In the genomic region with DNA sequence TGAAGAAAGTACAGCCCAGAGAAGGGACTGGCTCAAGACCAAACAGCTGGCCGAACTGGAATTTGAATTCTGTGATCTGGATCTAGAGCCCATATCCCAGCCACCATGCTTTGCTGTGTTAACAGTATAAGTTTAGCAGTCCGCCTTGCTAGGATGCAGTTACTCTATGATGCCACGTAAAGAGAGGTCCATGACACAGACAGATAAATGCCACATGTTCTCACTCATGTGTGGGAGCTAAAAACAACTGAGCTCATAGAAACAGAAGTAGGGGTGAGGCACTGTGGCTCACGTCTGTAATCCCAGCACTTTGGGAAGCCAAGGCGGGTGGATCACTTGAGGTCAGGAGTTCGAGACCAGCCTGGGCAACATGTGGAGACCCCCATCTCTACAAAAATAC, we compare ENCODE assay signal across 17 cellular contexts. TPM values are rescaled to one million over a fixed set of nuclear protein-coding genes. Genes with fewer than 3 reads are reported as not detected.
"Had no signal": no experiment of that assay in that cellular context is flagged by ENCODE, and none has a peak within 500 bp of the region (broad histone marks: within the 10 kb centered on the region; RNA-seq: fewer than 3 reads in every experiment).

No MANE protein-coding gene starts in this region.

- DNase-seq: activated B cell treated with CpG ODN at 0.5 μM for 24 hours; activated CD4-positive, alpha-beta T cell treated with anti-CD3 and anti-CD28 coated beads, Interleukin-2, amount 10 ng/mL, durations not matched to agents 24 days and 14 days; activated CD8-positive, alpha-beta memory T cell treated with anti-CD3 and anti-CD28 coated beads, Interleukin-2, amount 50 U/mL, for 48 hours; activated naive CD4-positive, alpha-beta T cell; activated naive CD8-positive, alpha-beta T cell treated with anti-CD3 and anti-CD28 coated beads, Interleukin-2, amount 10 ng/mL, durations not matched to agents 7 days and 5 days; anterior cingulate cortex; brain microvascular endothelial cell; cerebellar nuclear complex; left ventricle myocardium inferior; mesendoderm; nephron progenitor cell; occipital lobe; right lobe of liver; upper lobe of right lung had no signal

- H3K27ac Mint-ChIP-seq: activated CD4-positive, alpha-beta T cell treated with anti-CD3 and anti-CD28 coated beads, Interleukin-2, amount 10 ng/mL, durations not matched to agents 24 days and 14 days; nephron progenitor cell; stimulated activated naive CD8-positive, alpha-beta T cell treated with anti-CD3 and anti-CD28 coated beads, Interleukin-15, Interleukin-2, amounts not matched to agents 100 ng/mL and 50 ng/mL, for 24 hours had no signal

- ATAC-seq: right lobe of liver, upper lobe of right lung had no signal

- H3K4me3 Mint-ChIP-seq: activated CD4-positive, alpha-beta T cell treated with anti-CD3 and anti-CD28 coated beads, Interleukin-2, amount 10 ng/mL, durations not matched to agents 24 days and 14 days; activated naive CD8-positive, alpha-beta T cell treated with anti-CD3 and anti-CD28 coated beads, Interleukin-2, amount 10 ng/mL, durations not matched to agents 7 days and 5 days; stimulated activated naive CD8-positive, alpha-beta T cell treated with anti-CD3 and anti-CD28 coated beads, Interleukin-15, Interleukin-2, amounts not matched to agents 100 ng/mL and 50 ng/mL, for 24 hours had no signal

- H3K9me3 Mint-ChIP-seq: activated CD4-positive, alpha-beta T cell treated with anti-CD3 and anti-CD28 coated beads, Interleukin-2, amount 10 ng/mL, durations not matched to agents 24 days and 14 days; activated naive CD8-positive, alpha-beta T cell treated with anti-CD3 and anti-CD28 coated beads, Interleukin-2, amount 10 ng/mL, durations not matched to agents 7 days and 5 days; activated T-helper 1 cell treated with anti-CD3 and anti-CD28 coated beads, Interleukin-12 subunit alpha, Interleukin-12 subunit beta, Interleukin-2, Interleukin-4 antibody, amounts not matched to agents 30 ng/mL and 10 ng/mL and 1 ng/mL, durations not matched to agents 14 hours and 24 hours and 36 hours; nephron progenitor cell; stimulated activated naive CD8-positive, alpha-beta T cell treated with anti-CD3 and anti-CD28 coated beads, Interleukin-15, Interleukin-2, amounts not matched to agents 100 ng/mL and 50 ng/mL, for 24 hours had no signal

- H3K27me3 Mint-ChIP-seq: activated B cell treated with CpG ODN at 0.5 μM for 24 hours; activated naive CD8-positive, alpha-beta T cell treated with anti-CD3 and anti-CD28 coated beads, Interleukin-2, amount 10 ng/mL, durations not matched to agents 7 days and 5 days had no signal

RNA-seq across cellular contexts. Expression of a gene that starts 25.4 kb away (rescaled TPM):
- total RNA-seq: activated naive CD8-positive, alpha-beta T cell treated with anti-CD3 and anti-CD28 coated beads, Interleukin-2, amount 10 ng/mL, durations not matched to agents 7 days and 5 days; pulmonary artery endothelial cell had no signal
